Comparison of ENCODE assay signal across 35 cellular contexts in the genomic region with DNA sequence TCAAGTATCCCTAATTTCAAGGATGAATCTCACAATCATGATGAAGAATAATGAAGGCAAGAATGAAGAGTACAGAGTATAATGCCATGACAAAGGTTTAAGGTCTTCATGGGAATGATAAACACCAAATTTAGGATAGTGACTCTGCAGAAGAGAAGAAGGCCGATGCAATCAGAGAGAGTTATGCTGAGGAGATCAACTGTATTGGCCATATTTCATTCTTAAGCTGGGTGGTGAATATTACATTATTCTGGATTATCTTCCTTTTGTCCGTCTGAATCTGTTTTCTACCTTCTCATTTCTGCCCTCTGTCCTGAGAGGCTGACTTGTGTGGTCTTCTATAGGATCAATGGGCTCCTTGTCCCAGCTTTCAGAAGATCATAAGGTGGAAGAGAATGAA. TPM values are rescaled to one million over a fixed set of nuclear protein-coding genes. Genes with fewer than 3 reads are reported as not detected.
A peak's percentile ranks its signal among the peaks of the same experiment; 100 is the strongest.
DNase-seq lines count a peak whose midpoint lies in the region; ATAC-seq, FAIRE-seq and TF ChIP-seq lines count a peak whose summit lies in the region.
"Had no signal": no experiment of that assay in that cellular context is flagged by ENCODE, and none has a peak within 500 bp of the region (broad histone marks: within the 10 kb centered on the region; RNA-seq: fewer than 3 reads in every experiment).

No MANE protein-coding gene starts in this region.

- peaks cover 22% of the 10 kb centered on the region for H3K9me3 Mint-ChIP-seq in GM23338
- H3K9me3 Mint-ChIP-seq: CD4-positive, alpha-beta T cell had no signal

- peaks cover 13% of the 10 kb centered on the region for H3K36me3 Mint-ChIP-seq in GM23338 (ENCODE audit: low read depth)
- H3K36me3 Mint-ChIP-seq: CD14-positive monocyte; CD4-positive, alpha-beta memory T cell; CD8-positive, alpha-beta T cell had no signal

- H3K9me1 ChIP-seq in K562 (ENCODE audit: control insufficient read depth, insufficient read depth, low read length): no peaks in the 10 kb centered on the region

- H3K9me2 ChIP-seq in GM23248 (ENCODE audit: insufficient read depth) (no peaks in the 10 kb centered on the region), GM23338 (ENCODE audit: insufficient read depth) (0 out of 2 replicates have a peak, but pooled peaks cover under 1% of the 10 kb centered on the region)

- no TSS peak for BruUV-seq in K562 (replicated peaks; lab: Mats Ljungman, UMichigan)

- POLR2A ChIA-PET in K562 (lab: Yijun Ruan, JAX): no interaction called here

- CTCF ChIA-PET in K562 (lab: Yijun Ruan, JAX; ENCODE audit: low intra/inter-chr PET ratio): no interaction called here

- TF ChIP-seq EP300 in K562 (IDR thresholded peaks at IDR 0.05; ENCODE audit: low read length) (peak; percentile 60), suprapubic skin (IDR thresholded peaks at IDR 0.05) (no peak)

- DNase-seq in GM23248 (no peak), GM23338 (ENCODE audit: low spot score) (no peak), K562 (ENCODE audit: extremely low read depth in 1 of 4, low spot score in 3 of 4) (peak in 1 of 4 experiments; percentile 14), esophagus squamous epithelium (lab: John Stamatoyannopoulos, UW) (no peak), suprapubic skin (ENCODE audit: low spot score in 2 of 2) (no peak)
- DNase-seq: 8988T; ACHN; AML-193; BE2C; C1 segment of cervical spinal cord; Caco-2; Calu3; CD4-positive, alpha-beta memory T cell; CD4-positive, alpha-beta T cell; CD4-positive, CD25-positive, alpha-beta regulatory T cell; CD8-positive, alpha-beta memory T cell; CD8-positive, alpha-beta T cell; COR-L47; DMS 273 treated with DMSO at 0.1 percent for 48 hours; DMS153; DMS53; DMS79; DMS79 treated with DMSO at 0.1 percent for 48 hours; DND-41; EL had no signal

- ATAC-seq in GM23338: no peak
- peak; percentile 82 for ATAC-seq in K562
- no peak for ATAC-seq in GM18909 (IDR thresholded peaks at IDR 0.05; ENCODE audit: poor library complexity, unreplicated experiment)
- ATAC-seq: A549; CD8-positive, alpha-beta T cell had no signal

- TF ChIP-seq CTCF in GM23338 (conservative IDR thresholded peaks at IDR 0.05; ENCODE audit: low read depth in 2 of 2) (no peak), K562 (IDR thresholded peaks at IDR 0.05 in 2 of 3, conservative IDR thresholded peaks at IDR 0.05 in 1 of 3; ENCODE audit: insufficient read depth in 2 of 3, low read depth in 1 of 3, low read length in 3 of 3) (no peak), esophagus squamous epithelium (IDR thresholded peaks at IDR 0.05) (no peak), suprapubic skin (IDR thresholded peaks at IDR 0.05) (no peak)

- H2AFZ ChIP-seq in GM23248: 0 out of 2 replicates have a peak overlapping the region, but pooled peaks have one; percentile 41
- 0 out of 2 replicates have a peak overlapping the region, but pooled peaks have one; percentile 14 for H2AFZ ChIP-seq in GM23338
- H2AFZ ChIP-seq in K562 (ENCODE audit: low read depth, low read length): peak overlapping the region; percentile 88

- H3F3A ChIP-seq in GM23248 (ENCODE audit: insufficient read depth) (no peaks in the 10 kb centered on the region), GM23338 (replicated peaks; ENCODE audit: low read depth) (no peaks in the 10 kb centered on the region)

- H3K36me3 ChIP-seq in GM23248 (ENCODE audit: low read depth) (no peaks in the 10 kb centered on the region; the same call in 1 of the 2 replicates), GM23338 (ENCODE audit: insufficient read depth) (no peaks in the 10 kb centered on the region), K562 (ENCODE audit: control insufficient read depth, insufficient read depth, low read length) (no peaks in the 10 kb centered on the region), esophagus squamous epithelium (no peaks in the 10 kb centered on the region), suprapubic skin (no peaks in the 10 kb centered on the region)
- H3K36me3 ChIP-seq: BE2C; BLaER1; BLaER1 treated with 17β-estradiol and CSF1 and Interleukin-3, amounts not matched to agents 10 nM and 100 nM had no signal

- no peaks in the 10 kb centered on the region for H3K27me3 Mint-ChIP-seq in GM23338 (ENCODE audit: insufficient read depth, low read depth, poor library complexity)
- H3K27me3 Mint-ChIP-seq: CD4-positive, alpha-beta T cell had no signal

- no peaks in the 10 kb centered on the region for H3K79me2 ChIP-seq in GM23248 (ENCODE audit: insufficient read depth)
- H3K79me2 ChIP-seq in GM23338 (replicated peaks; ENCODE audit: insufficient read depth): no peaks in the 10 kb centered on the region
- H3K79me2 ChIP-seq in K562 (ENCODE audit: control insufficient read depth, insufficient read depth, low read length): no peaks in the 10 kb centered on the region

- H3K4me3 ChIP-seq in GM23248 (no peak overlapping the region), GM23338 (no peak overlapping the region), K562 (no peak overlapping the region), esophagus squamous epithelium (no peak overlapping the region), suprapubic skin (no peak overlapping the region)
- H3K4me3 ChIP-seq: A549; BLaER1; BLaER1 treated with 17β-estradiol and CSF1 and Interleukin-3, amounts not matched to agents 10 nM and 100 nM had no signal

- H3K4me2 ChIP-seq in GM23248 (ENCODE audit: unreplicated experiment) (no peak overlapping the region), GM23338 (no peak overlapping the region), K562 (ENCODE audit: insufficient read depth, low read length) (no peak overlapping the region; the same call in 1 of the 2 replicates)
- H3K4me2 ChIP-seq: A549; BLaER1; BLaER1 treated with 17β-estradiol and CSF1 and Interleukin-3, amounts not matched to agents 10 nM and 100 nM had no signal

- peaks cover 10% of the 10 kb centered on the region for H3K4me1 Mint-ChIP-seq in GM23338
- H3K4me1 Mint-ChIP-seq: B cell; CD14-positive monocyte; CD4-positive, alpha-beta memory T cell; CD8-positive, alpha-beta memory T cell had no signal

- TF ChIP-seq POLR2A in K562 (conservative IDR thresholded peaks at IDR 0.05): no peak
- TF ChIP-seq POLR2A in esophagus squamous epithelium (IDR thresholded peaks at IDR 0.05): no peak
- TF ChIP-seq POLR2A in suprapubic skin (IDR thresholded peaks at IDR 0.05): no peak

- H3K27ac Mint-ChIP-seq in GM23338: no peak overlapping the region
- H3K27ac Mint-ChIP-seq: B cell; CD4-positive, alpha-beta memory T cell; CD4-positive, alpha-beta T cell; CD4-positive, CD25-positive, alpha-beta regulatory T cell; CD8-positive, alpha-beta memory T cell; CD8-positive, alpha-beta T cell had no signal

- H4K20me1 ChIP-seq in GM23248 (ENCODE audit: insufficient read depth) (no peaks in the 10 kb centered on the region), GM23338 (replicated peaks; ENCODE audit: insufficient read depth) (no peaks in the 10 kb centered on the region), K562 (replicated peaks; ENCODE audit: control insufficient read depth, insufficient read depth, low read length) (no peaks in the 10 kb centered on the region)
- H4K20me1 ChIP-seq: BLaER1; BLaER1 treated with 17β-estradiol and CSF1 and Interleukin-3, amounts not matched to agents 10 nM and 100 nM had no signal

- H3K9me3 ChIP-seq in GM23248 (ENCODE audit: low read depth) (no peaks in the 10 kb centered on the region), K562 (replicated peaks; ENCODE audit: control insufficient read depth, insufficient read depth, low read depth, low read length) (no peaks in the 10 kb centered on the region), esophagus squamous epithelium (no peaks in the 10 kb centered on the region), suprapubic skin (no peaks in the 10 kb centered on the region)
- H3K9me3 ChIP-seq: A549, BE2C, Caco-2 had no signal

- H3K4me1 ChIP-seq in GM23248 (ENCODE audit: insufficient read depth) (no peaks in the 10 kb centered on the region), GM23338 (ENCODE audit: insufficient read depth) (no peaks in the 10 kb centered on the region), K562 (replicated peaks in 1 of 2; ENCODE audit: control insufficient read depth in 2 of 2, insufficient read depth in 2 of 2, low read length in 2 of 2) (peaks cover 0 to 5% of the 10 kb centered on the region in 2 experiments; a peak in 2 of 5 replicates), esophagus squamous epithelium (no peaks in the 10 kb centered on the region), suprapubic skin (no peaks in the 10 kb centered on the region)
- H3K4me1 ChIP-seq: A549; BE2C; BLaER1; BLaER1 treated with 17β-estradiol and CSF1 and Interleukin-3, amounts not matched to agents 10 nM and 100 nM; Caco-2 had no signal

- TF ChIP-seq RAD21 in K562 (CRISPR knock-in tag; conservative IDR thresholded peaks at IDR 0.05 in 1 of 2, IDR thresholded peaks at IDR 0.05 in 1 of 2): no peak

- no peak for FAIRE-seq in K562 (lab: Jason Lieb, UNC)
- FAIRE-seq: A204.1, A549, D721Med had no signal

- H3K27ac ChIP-seq in GM23248 (no peak overlapping the region), GM23338 (ENCODE audit: low read depth) (no peak overlapping the region), K562 (ENCODE audit: extremely low read depth, low read depth, low read length) (peak overlapping the region; percentile 59; the same call in 2 of the 3 replicates), esophagus squamous epithelium (no peak overlapping the region), suprapubic skin (no peak overlapping the region)
- H3K27ac ChIP-seq: 22Rv1; A549; BLaER1; BLaER1 treated with 17β-estradiol and CSF1 and Interleukin-3, amounts not matched to agents 10 nM and 100 nM; C4-2B had no signal

- H3K27me3 ChIP-seq in GM23248 (replicated peaks; ENCODE audit: insufficient read depth) (no peaks in the 10 kb centered on the region), GM23338 (ENCODE audit: insufficient read depth) (no peaks in the 10 kb centered on the region), K562 (ENCODE audit: control insufficient read depth in 2 of 2, insufficient read depth in 2 of 2, low read length in 2 of 2) (no peaks in the 10 kb centered on the region), esophagus squamous epithelium (no peaks in the 10 kb centered on the region), suprapubic skin (no peaks in the 10 kb centered on the region)
- H3K27me3 ChIP-seq: BE2C; BLaER1; BLaER1 treated with 17β-estradiol and CSF1 and Interleukin-3, amounts not matched to agents 10 nM and 100 nM had no signal

- no peak overlapping the region for H3K9ac ChIP-seq in GM23248
- no peak overlapping the region; a peak in 1 of 4 replicates for H3K9ac ChIP-seq in K562 (ENCODE audit: insufficient read depth in 1 of 2, low read depth in 2 of 2, low read length in 2 of 2)
- H3K9ac ChIP-seq: BLaER1; BLaER1 treated with 17β-estradiol and CSF1 and Interleukin-3, amounts not matched to agents 10 nM and 100 nM had no signal

- no peak overlapping the region for H3K4me3 Mint-ChIP-seq in GM23338
- H3K4me3 Mint-ChIP-seq: B cell; CD14-positive monocyte; CD4-positive, alpha-beta memory T cell; CD4-positive, alpha-beta T cell; CD4-positive, CD25-positive, alpha-beta regulatory T cell; CD8-positive, alpha-beta memory T cell; CD8-positive, alpha-beta T cell had no signal

- intact Hi-C loops in K562 (cut with micrococcal nuclease) (no loop called here), esophagus squamous epithelium (cut with DNase I) (no loop called here)

- WGBS in GM23248 (ENCODE audit: low coverage in 1 of 2, low lambda C conversion rate in 2 of 2, missing lambda C conversion rate in 2 of 2), 2 experiments: 67 to 74% methylated on average over 2 of the region's 2 CpGs
- whole genome bisulfite sequencing in K562 (ENCODE audit: insufficient coverage, low coverage, missing lambda C conversion rate): 6% methylated on average over 2 of the region's 2 CpGs
- WGBS in esophagus squamous epithelium, 2 donors: 45 to 72% methylated on average over 2 of the region's 2 CpGs
- 93% methylated on average over 2 of the region's 2 CpGs for WGBS in suprapubic skin

- in situ Hi-C loops in GM23248 (cut with MboI): no loop called here
- in situ Hi-C loops in K562 (cut with MboI): no loop called here

RNA-seq across cellular contexts. Expression of a gene that starts 7.8 kb away (rescaled TPM):
- total RNA-seq in GM23248 (2014; rRNA removed; shearing (Covaris generic)): 43.4 and 59.2 TPM in 2 replicates
- polyA plus RNA-seq in GM23248 (2016; fragmentation: Nextera tagmentation; extraction: Ambion mirVana): 33.3 and 35.9 TPM in 2 replicates
- total RNA-seq in GM23338 (2014; rRNA removed; shearing (Covaris generic)): 94.5 and 122 TPM in 2 replicates
- polyA plus RNA-seq in GM23338 (2016; fragmentation: Nextera tagmentation; extraction: Ambion mirVana): 58.7 and 64.1 TPM in 2 replicates
- 46.0 and 114 TPM in 2 replicates for total RNA-seq in K562 (2011; cell fraction: chromatin; rRNA removed; ENCODE audit: low replicate concordance)
- total RNA-seq in K562 (2011; cell fraction: nucleolus; rRNA removed): 24.2 and 34.1 TPM in 2 replicates
- 55.9 and 78.9 TPM in 2 replicates for total RNA-seq in K562 (2011; cell fraction: nucleoplasm; rRNA removed)
- total RNA-seq in K562 (2014; rRNA removed): 46.5 and 57.8 TPM in 2 replicates
- 63.9 and 76.3 TPM in 2 replicates for total RNA-seq in K562 (2014; rRNA removed; fragmentation: Illumina TruSeq; extraction: Trizol)
- 56.6 and 59.5 TPM in 2 replicates for total RNA-seq in K562 (2015; rRNA removed; fragmentation: Illumina TruSeq; extraction: Trizol)
- 50.3 and 62.5 TPM in 2 replicates for total RNA-seq in K562 (2021)
- 62.0 and 77.6 TPM in 2 replicates for polyA plus RNA-seq in K562 (2011; rRNA removed)
- 34.1 and 50.0 TPM in 2 replicates for polyA plus RNA-seq in K562 (2011; cell fraction: cytosol; rRNA removed)
- 108 and 117 TPM in 2 replicates for polyA plus RNA-seq in K562 (2011; cell fraction: nucleus; rRNA removed)
- 39.3 and 43.4 TPM in 2 replicates for polyA plus RNA-seq in K562 (2012)
- 66.8 and 77.2 TPM in 2 replicates for polyA plus RNA-seq in K562 (2014; fragmentation: Illumina TruSeq; extraction: Trizol)
- polyA plus RNA-seq in K562 (2014; fragmentation: Nextera tagmentation; extraction: Ambion mirVana): 10 to 100 TPM; 31.4 to 48.0 TPM
- polyA plus RNA-seq in K562 (2014; rRNA removed): 54.1 and 57.1 TPM in 2 replicates
- 109 and 114 TPM in 2 replicates for polyA minus RNA-seq in K562 (2011; rRNA and poly(A)+ RNA removed)
- polyA minus RNA-seq in K562 (2011; cell fraction: cytosol; rRNA and poly(A)+ RNA removed): 59.6 and 103 TPM in 2 replicates
- polyA minus RNA-seq in K562 (2011; cell fraction: nucleus; rRNA and poly(A)+ RNA removed): 68.5 and 92.6 TPM in 2 replicates
- 10 to 100 TPM; 48.5 to 81.6 (median 72.1) TPM for total RNA-seq in esophagus squamous epithelium
- total RNA-seq in suprapubic skin: 10 to 100 TPM; 40.0 to 55.9 (median 49.4) TPM

RNA-seq across cellular contexts. Expression of a gene that starts 58.8 kb away (rescaled TPM):
- total RNA-seq in GM23248 (2014; rRNA removed; shearing (Covaris generic)): 133 and 135 TPM in 2 replicates
- polyA plus RNA-seq in GM23248 (2016; fragmentation: Nextera tagmentation; extraction: Ambion mirVana) (105 and 113 TPM in 2 replicates), GM23338 (2016; fragmentation: Nextera tagmentation; extraction: Ambion mirVana) (102 and 113 TPM in 2 replicates), K562 (2011; rRNA removed) (108 and 179 TPM in 2 replicates), K562 (2014; fragmentation: Illumina TruSeq; extraction: Trizol) (177 and 187 TPM in 2 replicates), K562 (2014; fragmentation: Nextera tagmentation; extraction: Ambion mirVana) (100 to 1,000 TPM; 349 to 489 TPM), K562 (2014; rRNA removed) (125 and 164 TPM in 2 replicates)
- total RNA-seq in GM23338 (2014; rRNA removed; shearing (Covaris generic)): 257 and 351 TPM in 2 replicates
- total RNA-seq in K562 (2011; cell fraction: chromatin; rRNA removed; ENCODE audit: low replicate concordance): 66.1 and 219 TPM in 2 replicates
- 36.7 and 55.9 TPM in 2 replicates for total RNA-seq in K562 (2011; cell fraction: nucleolus; rRNA removed)
- 126 and 178 TPM in 2 replicates for total RNA-seq in K562 (2011; cell fraction: nucleoplasm; rRNA removed)
- total RNA-seq in K562 (2014; rRNA removed) (149 and 178 TPM in 2 replicates), K562 (2014; rRNA removed; fragmentation: Illumina TruSeq; extraction: Trizol) (305 and 329 TPM in 2 replicates), K562 (2015; rRNA removed; fragmentation: Illumina TruSeq; extraction: Trizol) (334 and 370 TPM in 2 replicates), K562 (2021) (165 and 167 TPM in 2 replicates), esophagus squamous epithelium (100 to 1,000 TPM in 3 of 4 donors, 10 to 100 TPM in 1; 86.1 to 149 (median 125) TPM), suprapubic skin (10 to 100 TPM; 42.5 to 68.7 (median 54.6) TPM)
- 22.6 and 76.2 TPM in 2 replicates for polyA plus RNA-seq in K562 (2011; cell fraction: cytosol; rRNA removed)
- polyA plus RNA-seq in K562 (2011; cell fraction: nucleus; rRNA removed): 29.0 and 44.4 TPM in 2 replicates
- polyA plus RNA-seq in K562 (2012): 59.0 and 146 TPM in 2 replicates
- 281 and 301 TPM in 2 replicates for polyA minus RNA-seq in K562 (2011; rRNA and poly(A)+ RNA removed)
- 79.5 and 99.4 TPM in 2 replicates for polyA minus RNA-seq in K562 (2011; cell fraction: cytosol; rRNA and poly(A)+ RNA removed)
- 48.2 and 75.5 TPM in 2 replicates for polyA minus RNA-seq in K562 (2011; cell fraction: nucleus; rRNA and poly(A)+ RNA removed)

Comparison
In these comparisons a context has a peak if more than half of its experiments do, and no peak if none do; other contexts are left out.
1. H2AFZ ChIP-seq: peak in every context shown above with its lines; median percentile 88 in K562; 41 in GM23248; 14 in GM23338.